Comparison of ENCODE assay signal across 7 cellular contexts in genomic region chr5:7306556-7306955, GRCh38.
DNase-seq lines count a peak whose midpoint lies in the region; ATAC-seq lines count a peak whose summit lies in the region.
"Not testable (repeated sequence)": the region's sequence is repeated elsewhere in the genome, so short reads cannot be mapped to it uniquely, and the experiment has no call there.

No MANE protein-coding gene starts in this region.

- not testable (repeated sequence) for H3K4me1 Mint-ChIP-seq in activated CD4-positive, alpha-beta T cell treated with anti-CD3 and anti-CD28 coated beads for 36 hours; memory B cell

- CTCF ChIA-PET in activated CD4-positive, alpha-beta T cell treated with anti-CD3 and anti-CD28 coated beads for 36 hours (lab: Charles Lee) = not testable (repeated sequence)

- DNase-seq in ELF-1 (ENCODE audit: low read depth, low spot score) (peak; percentile 17), M059J (ENCODE audit: low read depth) (peak; percentile 6), RPMI8226 (peak; percentile 10)
- DNase-seq in activated CD4-positive, alpha-beta T cell treated with anti-CD3 and anti-CD28 coated beads for 36 hours = peak; percentile 44
- DNase-seq in activated T-cell treated with anti-CD3 and anti-CD28 coated beads, Interleukin-2, amount 50 U/mL, for 48 hours = peak; percentile 19 to 21
- not testable (repeated sequence) for DNase-seq in memory B cell (ENCODE audit: low spot score in 2 of 2)
- peak; percentile 34 for DNase-seq in stimulated activated CD4-positive, alpha-beta T cell treated with anti-CD3 and anti-CD28 coated beads, Interleukin-1b, Interleukin-23, amount 100 ng/mL, for 48 hours

- H3K36me3 Mint-ChIP-seq in activated CD4-positive, alpha-beta T cell treated with anti-CD3 and anti-CD28 coated beads for 36 hours (ENCODE audit: low read depth); memory B cell: not testable (repeated sequence)

- not testable (repeated sequence) for H3K27me3 Mint-ChIP-seq in activated CD4-positive, alpha-beta T cell treated with anti-CD3 and anti-CD28 coated beads for 36 hours; memory B cell

- H3K9me3 Mint-ChIP-seq in activated CD4-positive, alpha-beta T cell treated with anti-CD3 and anti-CD28 coated beads for 36 hours (ENCODE audit: low read depth); memory B cell: not testable (repeated sequence)

- H3K27ac Mint-ChIP-seq in activated CD4-positive, alpha-beta T cell treated with anti-CD3 and anti-CD28 coated beads for 36 hours; memory B cell: not testable (repeated sequence)

- intact Hi-C loops in activated CD4-positive, alpha-beta T cell treated with anti-CD3 and anti-CD28 coated beads for 36 hours (cut with DNase I, micrococcal nuclease) = not testable (repeated sequence)

- H3K4me3 Mint-ChIP-seq in activated CD4-positive, alpha-beta T cell treated with anti-CD3 and anti-CD28 coated beads for 36 hours; memory B cell: not testable (repeated sequence)

- POLR2A ChIA-PET in activated CD4-positive, alpha-beta T cell treated with anti-CD3 and anti-CD28 coated beads for 36 hours (lab: Charles Lee) = not testable (repeated sequence)

- ATAC-seq in activated CD4-positive, alpha-beta T cell treated with anti-CD3 and anti-CD28 coated beads for 36 hours = peak; percentile 47
- peak; percentile 55 for ATAC-seq in memory B cell (ENCODE audit: low read depth)
